In genomic region chr14:24298892-24299254, GRCh38 we compare ENCODE assay signal across 1 cellular context.
TF ChIP-seq lines count a peak whose summit lies in the region.

No MANE protein-coding gene starts in this region.

TF ChIP-seq in K562, 482 proteins besides CTCF, POLR2A, EP300 and RAD21:
- TF ChIP-seq, protein P1, sequence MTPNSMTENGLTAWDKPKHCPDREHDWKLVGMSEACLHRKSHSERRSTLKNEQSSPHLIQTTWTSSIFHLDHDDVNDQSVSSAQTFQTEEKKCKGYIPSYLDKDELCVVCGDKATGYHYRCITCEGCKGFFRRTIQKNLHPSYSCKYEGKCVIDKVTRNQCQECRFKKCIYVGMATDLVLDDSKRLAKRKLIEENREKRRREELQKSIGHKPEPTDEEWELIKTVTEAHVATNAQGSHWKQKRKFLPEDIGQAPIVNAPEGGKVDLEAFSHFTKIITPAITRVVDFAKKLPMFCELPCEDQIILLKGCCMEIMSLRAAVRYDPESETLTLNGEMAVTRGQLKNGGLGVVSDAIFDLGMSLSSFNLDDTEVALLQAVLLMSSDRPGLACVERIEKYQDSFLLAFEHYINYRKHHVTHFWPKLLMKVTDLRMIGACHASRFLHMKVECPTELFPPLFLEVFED (CRISPR knock-in tag; conservative IDR thresholded peaks at IDR 0.05), result no peak
- TF ChIP-seq FOXA3 (CRISPR knock-in tag; conservative IDR thresholded peaks at IDR 0.05 in 1 of 2, IDR thresholded peaks at IDR 0.05 in 1 of 2), result 0 out of 4 replicates have a peak, but pooled peaks of 1 of the 2 experiments have one; percentile 44
